1 cellular context compared by ENCODE assay signal in genomic region chr15:67013696-67014095, GRCh38.
TF ChIP-seq lines count a peak whose summit lies in the region.

No MANE protein-coding gene starts in this region.

TF ChIP-seq in IMR-90, 13 proteins besides CTCF, POLR2A, EP300 and RAD21:
- no peak for TF ChIP-seq RCOR1 (IDR thresholded peaks at IDR 0.05; ENCODE audit: insufficient replicate concordance, low read length)
- TF ChIP-seq MAFK (IDR thresholded peaks at IDR 0.05; ENCODE audit: low read depth, low read length), result no peak
- no peak for TF ChIP-seq BHLHE40 (IDR thresholded peaks at IDR 0.05; ENCODE audit: low read depth, low read length)
- TF ChIP-seq USF2 (IDR thresholded peaks at IDR 0.05; ENCODE audit: low read depth, low read length), result no peak
